21 cellular contexts compared by ENCODE assay signal in genomic region chr5:111869681-111870080, GRCh38.
"Had no signal": no experiment of that assay in that cellular context is flagged by ENCODE, and none has a peak within 500 bp of the region (broad histone marks: within the 10 kb centered on the region; RNA-seq: fewer than 3 reads in every experiment).

No MANE protein-coding gene starts in this region.

- H3K27me3 ChIP-seq: breast epithelium, pancreas, sigmoid colon, stomach, upper lobe of right lung had no signal

- H3K36me3 ChIP-seq: breast epithelium, pancreas, sigmoid colon, stomach, thoracic aorta, upper lobe of right lung had no signal

- H3K4me3 ChIP-seq: breast epithelium, dorsolateral prefrontal cortex, mucosa of descending colon, pancreas, sigmoid colon, stomach, thoracic aorta, upper lobe of right lung had no signal

- H3K4me1 Mint-ChIP-seq: memory B cell; naive thymus-derived CD4-positive, alpha-beta T cell had no signal

- H3K27me3 Mint-ChIP-seq: activated naive CD8-positive, alpha-beta T cell; memory B cell; naive thymus-derived CD4-positive, alpha-beta T cell had no signal

- H3K9me3 ChIP-seq: breast epithelium, mucosa of descending colon, pancreas, sigmoid colon, stomach, thoracic aorta, upper lobe of right lung had no signal

- H3K36me3 Mint-ChIP-seq: activated naive CD8-positive, alpha-beta T cell; memory B cell; naive thymus-derived CD4-positive, alpha-beta T cell had no signal

- H3K27ac Mint-ChIP-seq: activated naive CD8-positive, alpha-beta T cell; memory B cell; naive thymus-derived CD4-positive, alpha-beta T cell had no signal

- FAIRE-seq: keratinocyte, pancreas had no signal

- ATAC-seq: activated CD4-positive, CD25-positive, alpha-beta regulatory T cell treated with anti-CD3 and anti-CD28 coated beads, Interleukin-2, amount 50 U/mL, for 24 hours; esophagus mucosa; left lobe of liver; mucosa of descending colon; naive thymus-derived CD4-positive, alpha-beta T cell; pancreas; upper lobe of right lung had no signal

- H3K4me1 ChIP-seq: breast epithelium, pancreas, sigmoid colon, stomach, upper lobe of right lung had no signal

- H3K27ac ChIP-seq: breast epithelium, dorsolateral prefrontal cortex, pancreas, sigmoid colon, stomach, thoracic aorta, upper lobe of right lung had no signal

- DNase-seq: activated CD4-positive, alpha-beta T cell treated with anti-CD3 and anti-CD28 coated beads, Interleukin-2, amount 50 U/mL, for 1 hour; activated CD8-positive, alpha-beta memory T cell treated with anti-CD3 and anti-CD28 coated beads for 24 hours; activated gamma-delta T cell treated with Interleukin-2 at 50 U/mL for 16 hours; anterior cingulate cortex; dorsolateral prefrontal cortex; mucosa of descending colon; naive thymus-derived CD4-positive, alpha-beta T cell; pancreas; sigmoid colon; stimulated activated CD4-positive, alpha-beta T cell treated with anti-CD3 and anti-CD28 coated beads, Interleukin-2, amount 100 ng/mL, for 24 hours; stomach; T-helper 9 cell; upper lobe of right lung had no signal

- H3K4me3 Mint-ChIP-seq: activated naive CD8-positive, alpha-beta T cell; memory B cell; naive thymus-derived CD4-positive, alpha-beta T cell had no signal
